Comparison of ENCODE assay signal across 10 cellular contexts in genomic region chr18:2083691-2084090, GRCh38.
DNase-seq lines count a peak whose midpoint lies in the region; ATAC-seq and TF ChIP-seq lines count a peak whose summit lies in the region.
"Had no signal": no experiment of that assay in that cellular context is flagged by ENCODE, and none has a peak within 500 bp of the region (broad histone marks: within the 10 kb centered on the region; RNA-seq: fewer than 3 reads in every experiment).

No MANE protein-coding gene starts in this region.

- ATAC-seq in GM21526 (IDR thresholded peaks at IDR 0.05; ENCODE audit: low FRiP score, unreplicated experiment): no peak
- no peak for ATAC-seq in naive thymus-derived CD8-positive, alpha-beta T cell

- peaks cover 0 to 10% (median 0%) of the 10 kb centered on the region in 4 donors for H3K4me1 Mint-ChIP-seq in naive thymus-derived CD8-positive, alpha-beta T cell

- TF ChIP-seq CTCF in GM12872 (IDR thresholded peaks at IDR 0.05; ENCODE audit: insufficient read depth, low read depth, low read length): peak; percentile 64
- TF ChIP-seq CTCF in fibroblast of villous mesenchyme (IDR thresholded peaks at IDR 0.05; ENCODE audit: insufficient read depth, low read depth, low read length): peak; percentile 10

- H3K36me3 Mint-ChIP-seq in naive thymus-derived CD8-positive, alpha-beta T cell: no peaks in the 10 kb centered on the region

- DNase-seq in ACHN: peak; percentile 30
- peak; percentile 69 for DNase-seq in NCI-H748 (lab: John Stamatoyannopoulos, UW; ENCODE audit: unreplicated experiment)
- no peak for DNase-seq in fibroblast of villous mesenchyme (ENCODE audit: low read depth)
- no peak for DNase-seq in NCI-H526 (lab: John Stamatoyannopoulos, UW)
- no peak for DNase-seq in naive thymus-derived CD8-positive, alpha-beta T cell
- DNase-seq in superior temporal gyrus (ENCODE audit: extremely low spot score): no peak
- DNase-seq: DMS79 treated with DMSO at 0.1 percent for 48 hours had no signal

- H3K4me3 ChIP-seq in fibroblast of villous mesenchyme (ENCODE audit: low read depth, low read length): no peak overlapping the region

- H3K9me3 Mint-ChIP-seq in naive thymus-derived CD8-positive, alpha-beta T cell: no peaks in the 10 kb centered on the region
- H3K9me3 Mint-ChIP-seq: T-helper 2 cell treated with Interferon-gamma antibody and Interleukin-4, amounts not matched to agents 5 μg/mL and 100 μg/mL, for 36 hours had no signal

- H3K4me3 Mint-ChIP-seq in naive thymus-derived CD8-positive, alpha-beta T cell: no peak overlapping the region
- H3K4me3 Mint-ChIP-seq: T-helper 2 cell treated with Interferon-gamma antibody and Interleukin-4, amounts not matched to agents 5 μg/mL and 100 μg/mL, for 36 hours had no signal

- in situ Hi-C loops in ACHN (cut with HindIII; ENCODE audit: low pct_ligation_motif_present, low pct_unique_long_range_greater_than_20kb, low sequenced_read_pairs): no loop called here

- POLR2A ChIA-PET in naive thymus-derived CD8-positive, alpha-beta T cell (lab: Charles Lee): no interaction called here

- H3K27ac Mint-ChIP-seq in naive thymus-derived CD8-positive, alpha-beta T cell: no peak overlapping the region
- H3K27ac Mint-ChIP-seq: T-helper 2 cell treated with Interferon-gamma antibody and Interleukin-4, amounts not matched to agents 5 μg/mL and 100 μg/mL, for 36 hours had no signal

- peaks cover 0 to 3% (median 0%) of the 10 kb centered on the region in 5 donors for H3K27me3 Mint-ChIP-seq in naive thymus-derived CD8-positive, alpha-beta T cell

Comparison
In these comparisons a context has a peak if more than half of its experiments do, and no peak if none do; other contexts are left out.
1. DNase-seq: peak in ACHN (single experiment) and NCI-H748 (single experiment); none in fibroblast of villous mesenchyme (single experiment), NCI-H526 (0 of 2), naive thymus-derived CD8-positive, alpha-beta T cell (0 of 10) and superior temporal gyrus (single experiment).